1 cellular context compared by ENCODE assay signal in the genomic region with DNA sequence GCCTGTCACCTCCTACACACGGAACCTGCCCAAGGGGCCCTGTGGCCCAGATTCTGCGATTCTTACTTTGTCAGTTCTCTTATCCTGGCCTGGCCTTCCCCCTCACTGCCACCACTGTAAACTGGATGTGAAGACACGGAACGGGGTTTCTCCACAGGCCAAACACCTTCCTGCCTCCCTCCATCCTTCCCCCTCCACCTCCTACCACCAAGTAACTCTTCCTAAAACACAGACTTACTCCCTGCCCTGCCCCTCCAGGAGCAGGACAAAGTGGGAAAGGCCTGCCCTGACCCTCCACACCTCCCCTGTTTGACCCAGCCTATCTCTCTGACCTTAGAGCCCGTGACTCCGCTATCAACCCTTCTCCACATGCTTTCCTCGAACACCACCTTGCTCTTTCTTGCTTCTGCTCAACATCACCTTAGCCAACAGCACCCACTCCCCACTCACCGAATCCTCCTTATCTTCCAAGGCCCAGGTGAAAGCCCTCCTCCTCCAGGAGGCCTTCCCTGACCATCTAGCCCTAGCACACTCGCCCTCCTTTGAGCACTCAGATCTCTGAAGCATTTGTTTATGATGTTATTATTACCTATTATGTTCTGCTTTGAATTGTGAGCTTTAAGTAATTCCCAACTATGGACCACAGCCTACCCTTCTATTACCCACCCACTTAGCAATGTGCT.
TF ChIP-seq lines count a peak whose summit lies in the region.

No MANE protein-coding gene starts in this region.

TF ChIP-seq in HepG2, 621 proteins besides CTCF, POLR2A, EP300 and RAD21:
- TF ChIP-seq ZNF337 (CRISPR knock-in tag; IDR thresholded peaks at IDR 0.05; ENCODE audit: borderline replicate concordance, low read depth): no peak
- TF ChIP-seq GFI1 (CRISPR knock-in tag; IDR thresholded peaks at IDR 0.05; ENCODE audit: borderline replicate concordance): no peak
- no peak for TF ChIP-seq MED8 (CRISPR knock-in tag; IDR thresholded peaks at IDR 0.05; ENCODE audit: insufficient replicate concordance)
- no peak for TF ChIP-seq ZNF564 (CRISPR knock-in tag; IDR thresholded peaks at IDR 0.05)
- TF ChIP-seq MIER2 (CRISPR knock-in tag; IDR thresholded peaks at IDR 0.05): no peak
- TF ChIP-seq PCBP2 (optimal IDR thresholded peaks at IDR 0.05; ENCODE audit: low read depth, low read length, poor library complexity, severe bottlenecking): no peak
- TF ChIP-seq ZNF720 (CRISPR knock-in tag; IDR thresholded peaks at IDR 0.05): no peak
